Comparison of ENCODE assay signal across 1 cellular context in genomic region chr16:85900031-85900792, GRCh38.
TF ChIP-seq lines count a peak whose summit lies in the region.

No MANE protein-coding gene starts in this region.

TF ChIP-seq in GM23338, 12 proteins besides CTCF, POLR2A, EP300 and RAD21 (continued from another document):
- TF ChIP-seq ZNF462 (CRISPR knock-in tag; IDR thresholded peaks at IDR 0.05): no peak
- no peak for TF ChIP-seq REST (IDR thresholded peaks at IDR 0.05; ENCODE audit: unreplicated experiment)
- no peak for TF ChIP-seq JUNB (IDR thresholded peaks at IDR 0.05; ENCODE audit: unreplicated experiment)
- no peak for TF ChIP-seq CREB1 (CRISPR knock-in tag; IDR thresholded peaks at IDR 0.05; ENCODE audit: low read depth)
- TF ChIP-seq ETS1 (IDR thresholded peaks at IDR 0.05): no peak
- no peak for TF ChIP-seq ZNF331 (CRISPR knock-in tag; IDR thresholded peaks at IDR 0.05; ENCODE audit: low read depth)
